24 cellular contexts compared by ENCODE assay signal in the genomic region with DNA sequence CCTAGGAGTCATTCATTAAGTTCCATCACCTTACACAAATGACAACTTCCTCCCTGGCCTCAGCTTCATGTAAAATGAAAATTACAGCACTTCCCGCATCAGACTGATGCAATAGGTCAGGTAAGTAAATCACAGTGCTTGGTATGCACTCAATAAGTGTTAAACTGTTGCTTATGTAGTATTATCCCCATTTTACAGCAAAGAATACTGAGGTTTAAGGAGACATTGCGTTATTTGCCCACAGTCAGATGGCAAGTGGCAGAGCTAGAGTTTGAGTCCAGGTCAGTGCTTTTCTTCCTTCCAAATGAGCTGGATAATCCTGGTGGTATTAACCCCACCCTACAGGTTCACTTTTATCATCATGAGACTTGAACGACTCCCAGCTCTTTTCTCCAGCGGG. TPM values are rescaled to one million over a fixed set of nuclear protein-coding genes. Genes with fewer than 3 reads are reported as not detected.
DNase-seq lines count a peak whose midpoint lies in the region; ATAC-seq, FAIRE-seq and TF ChIP-seq lines count a peak whose summit lies in the region.
"Had no signal": no experiment of that assay in that cellular context is flagged by ENCODE, and none has a peak within 500 bp of the region (broad histone marks: within the 10 kb centered on the region; RNA-seq: fewer than 3 reads in every experiment).

No MANE protein-coding gene starts in this region.

- H3K9me1 ChIP-seq in K562 (ENCODE audit: control insufficient read depth, insufficient read depth, low read length), result no peaks in the 10 kb centered on the region

- H3K27me3 ChIP-seq in BLaER1 (no peaks in the 10 kb centered on the region), DND-41 (ENCODE audit: insufficient read depth, low read length, poor library complexity) (no peaks in the 10 kb centered on the region), K562 (ENCODE audit: control insufficient read depth in 2 of 2, insufficient read depth in 2 of 2, low read length in 2 of 2) (no peaks in the 10 kb centered on the region), right atrium auricular region (no peaks in the 10 kb centered on the region), mammary epithelial cell (ENCODE audit: insufficient read depth, low read length) (peaks cover 3% of the 10 kb centered on the region)
- H3K27me3 ChIP-seq: BE2C; BLaER1 treated with 17β-estradiol and CSF1 and Interleukin-3, amounts not matched to agents 10 nM and 100 nM had no signal

- no peak overlapping the region for H3K4me3 Mint-ChIP-seq in effector memory CD8-positive, alpha-beta T cell
- H3K4me3 Mint-ChIP-seq: CD4-positive, alpha-beta T cell; CD8-positive, alpha-beta T cell had no signal

- in situ Hi-C loops in K562 (cut with MboI), result no loop called here
- in situ Hi-C loops in mammary epithelial cell (cut with MboI; ENCODE audit: low sequenced_read_pairs in 2 of 2), result no loop called here
- in situ Hi-C loops in G401 (cut with HindIII; ENCODE audit: low sequenced_read_pairs), result no loop called here

- TF ChIP-seq CTCF in DND-41 (IDR thresholded peaks at IDR 0.05; ENCODE audit: borderline replicate concordance, extremely low read depth, low read length, poor library complexity, severe bottlenecking) (no peak), K562 (IDR thresholded peaks at IDR 0.05 in 2 of 3, conservative IDR thresholded peaks at IDR 0.05 in 1 of 3; ENCODE audit: insufficient read depth in 2 of 3, low read depth in 1 of 3, low read length in 3 of 3) (no peak), right atrium auricular region (IDR thresholded peaks at IDR 0.05) (no peak), mammary epithelial cell (conservative IDR thresholded peaks at IDR 0.05 in 1 of 2, IDR thresholded peaks at IDR 0.05 in 1 of 2; ENCODE audit: extremely low read depth in 1 of 2, insufficient read depth in 1 of 2, low read depth in 1 of 2, low read length in 2 of 2) (no peak)

- H3K9me3 Mint-ChIP-seq in effector memory CD8-positive, alpha-beta T cell, result peaks cover 0 to 4% of the 10 kb centered on the region in 2 donors
- H3K9me3 Mint-ChIP-seq: CD4-positive, alpha-beta T cell; CD8-positive, alpha-beta T cell had no signal

- H3K4me1 Mint-ChIP-seq in effector memory CD8-positive, alpha-beta T cell (ENCODE audit: low read depth in 2 of 2), result no peaks in the 10 kb centered on the region

- H3K4me2 ChIP-seq in BLaER1 (0 out of 2 replicates have a peak overlapping the region, but pooled peaks have one; percentile 19), DND-41 (ENCODE audit: insufficient read depth, low read length) (no peak overlapping the region), K562 (ENCODE audit: insufficient read depth, low read length) (no peak overlapping the region), mammary epithelial cell (ENCODE audit: insufficient read depth, low read depth, low read length) (no peak overlapping the region)

- no peak for FAIRE-seq in K562 (lab: Jason Lieb, UNC)
- FAIRE-seq: D721Med, GM12891, GM19239 had no signal

- H3K36me3 Mint-ChIP-seq in effector memory CD8-positive, alpha-beta T cell (ENCODE audit: insufficient read depth), result no peaks in the 10 kb centered on the region
- H3K36me3 Mint-ChIP-seq: CD8-positive, alpha-beta T cell had no signal

- H3K27me3 Mint-ChIP-seq in effector memory CD8-positive, alpha-beta T cell, result peaks cover 20 to 39% of the 10 kb centered on the region in 2 donors

- H4K20me1 ChIP-seq in BLaER1 (no peaks in the 10 kb centered on the region), DND-41 (ENCODE audit: insufficient read depth, low read length) (no peaks in the 10 kb centered on the region), K562 (replicated peaks; ENCODE audit: control insufficient read depth, insufficient read depth, low read length) (no peaks in the 10 kb centered on the region), mammary epithelial cell (ENCODE audit: insufficient read depth, low read length) (no peaks in the 10 kb centered on the region)
- H4K20me1 ChIP-seq: BLaER1 treated with 17β-estradiol and CSF1 and Interleukin-3, amounts not matched to agents 10 nM and 100 nM had no signal

- no peak overlapping the region for H3K4me3 ChIP-seq in BLaER1
- no peak overlapping the region for H3K4me3 ChIP-seq in DND-41 (ENCODE audit: low read depth in 1 of 2, low read length in 2 of 2)
- no peak overlapping the region for H3K4me3 ChIP-seq in K562
- H3K4me3 ChIP-seq in right atrium auricular region, result no peak overlapping the region
- no peak overlapping the region for H3K4me3 ChIP-seq in mammary epithelial cell (replicated peaks in 1 of 3; ENCODE audit: insufficient read depth in 1 of 3, low read depth in 2 of 3, low read length in 3 of 3)
- H3K4me3 ChIP-seq: BLaER1 treated with 17β-estradiol and CSF1 and Interleukin-3, amounts not matched to agents 10 nM and 100 nM had no signal

- intact Hi-C loops in K562 (cut with micrococcal nuclease), result no loop called here
- intact Hi-C loops in mammary epithelial cell (cut with micrococcal nuclease), result no loop called here

- no peak for ATAC-seq in DND-41 (ENCODE audit: insufficient read depth, low read depth)
- ATAC-seq in K562, result no peak
- ATAC-seq in effector memory CD8-positive, alpha-beta T cell (replicated peaks), result no peak
- ATAC-seq: CD8-positive, alpha-beta T cell had no signal

- no peak for TF ChIP-seq RAD21 in K562 (CRISPR knock-in tag; conservative IDR thresholded peaks at IDR 0.05 in 1 of 2, IDR thresholded peaks at IDR 0.05 in 1 of 2)

- H3K79me2 ChIP-seq in DND-41 (ENCODE audit: insufficient read depth, low read length), result no peaks in the 10 kb centered on the region; the same call in 1 of the 2 replicates
- H3K79me2 ChIP-seq in K562 (ENCODE audit: control insufficient read depth, insufficient read depth, low read length), result no peaks in the 10 kb centered on the region
- H3K79me2 ChIP-seq in mammary epithelial cell (ENCODE audit: insufficient read depth, low read length), result no peaks in the 10 kb centered on the region

- H3K27ac ChIP-seq in BLaER1 (no peak overlapping the region), DND-41 (ENCODE audit: low read length) (peak overlapping the region; percentile 17), KOPT-K1 (ENCODE audit: low read depth, low read length, poor library complexity, severe bottlenecking) (peak overlapping the region; percentile 41), K562 (ENCODE audit: extremely low read depth, low read depth, low read length) (no peak overlapping the region), right atrium auricular region (no peak overlapping the region), mammary epithelial cell (ENCODE audit: insufficient read depth, low read depth, low read length) (no peak overlapping the region)
- H3K27ac ChIP-seq: BLaER1 treated with 17β-estradiol and CSF1 and Interleukin-3, amounts not matched to agents 10 nM and 100 nM; C4-2B had no signal

- POLR2A ChIA-PET in K562 (lab: Yijun Ruan, JAX), result interaction anchor here (1.8 kb wide), 1 partner anchor 11 kb away, joined by 4 read pairs; no protein-coding TSS in a partner anchor

- H3K36me3 ChIP-seq in BLaER1 (no peaks in the 10 kb centered on the region), DND-41 (ENCODE audit: insufficient read depth, low read length) (no peaks in the 10 kb centered on the region), KOPT-K1 (ENCODE audit: insufficient read depth, low read length) (no peaks in the 10 kb centered on the region), K562 (ENCODE audit: control insufficient read depth, insufficient read depth, low read length) (peaks cover 49% of the 10 kb centered on the region; the same call in 2 of the 3 replicates), right atrium auricular region (no peaks in the 10 kb centered on the region), mammary epithelial cell (ENCODE audit: insufficient read depth, low read length) (no peaks in the 10 kb centered on the region)
- H3K36me3 ChIP-seq: BE2C; BLaER1 treated with 17β-estradiol and CSF1 and Interleukin-3, amounts not matched to agents 10 nM and 100 nM had no signal

- no peak for TF ChIP-seq POLR2A in K562 (conservative IDR thresholded peaks at IDR 0.05)

- WGBS in K562 (ENCODE audit: insufficient coverage, low coverage, missing lambda C conversion rate), result 89% methylated on average over 4 of the region's 4 CpGs
- WGBS in mammary epithelial cell (ENCODE audit: low coverage, missing lambda C conversion rate), result 86% methylated on average over 4 of the region's 4 CpGs

- dilution Hi-C loops in mammary epithelial cell (cut with HindIII; ENCODE audit: low sequenced_read_pairs), result no loop called here

- H3K9ac ChIP-seq in BLaER1, result no peak overlapping the region
- H3K9ac ChIP-seq in DND-41 (ENCODE audit: low read depth, low read length), result no peak overlapping the region
- no peak overlapping the region for H3K9ac ChIP-seq in K562 (ENCODE audit: insufficient read depth in 1 of 2, low read depth in 2 of 2, low read length in 2 of 2)
- no peak overlapping the region for H3K9ac ChIP-seq in mammary epithelial cell (ENCODE audit: insufficient read depth, low read length)
- H3K9ac ChIP-seq: BLaER1 treated with 17β-estradiol and CSF1 and Interleukin-3, amounts not matched to agents 10 nM and 100 nM had no signal

- TF ChIP-seq EP300 in K562 (IDR thresholded peaks at IDR 0.05; ENCODE audit: low read length), result no peak

- CTCF ChIA-PET in K562 (lab: Yijun Ruan, JAX; ENCODE audit: low intra/inter-chr PET ratio), result interaction anchor here (1.2 kb wide), 1 partner anchor 387 kb away, joined by 3 read pairs; no protein-coding TSS in a partner anchor
- CTCF ChIA-PET in mammary epithelial cell (lab: Charles Lee; ENCODE audit: low non-redundant PET), result no interaction called here

- BruUV-seq in K562 (replicated peaks; lab: Mats Ljungman, UMichigan), result no TSS peak
- no TSS peak for BruUV-seq in mammary epithelial cell (replicated peaks; lab: Mats Ljungman, UMichigan)

- H3K4me1 ChIP-seq in BLaER1, result peaks cover 25% of the 10 kb centered on the region
- H3K4me1 ChIP-seq in DND-41 (ENCODE audit: insufficient read depth, low read length), result peaks cover 42% of the 10 kb centered on the region
- no peaks in the 10 kb centered on the region for H3K4me1 ChIP-seq in K562 (replicated peaks in 1 of 2; ENCODE audit: control insufficient read depth in 2 of 2, insufficient read depth in 2 of 2, low read length in 2 of 2)
- no peaks in the 10 kb centered on the region for H3K4me1 ChIP-seq in right atrium auricular region
- no peaks in the 10 kb centered on the region for H3K4me1 ChIP-seq in mammary epithelial cell (ENCODE audit: insufficient read depth, low read length)
- H3K4me1 ChIP-seq: BE2C had no signal

- no peak overlapping the region for H2AFZ ChIP-seq in DND-41 (ENCODE audit: low read depth, low read length)
- H2AFZ ChIP-seq in K562 (ENCODE audit: low read depth, low read length), result no peak overlapping the region
- no peak overlapping the region for H2AFZ ChIP-seq in mammary epithelial cell (ENCODE audit: low read depth, low read length)

- no peak overlapping the region for H3K27ac Mint-ChIP-seq in effector memory CD8-positive, alpha-beta T cell
- H3K27ac Mint-ChIP-seq: CD4-positive, alpha-beta T cell; CD8-positive, alpha-beta T cell had no signal

- H3K9me3 ChIP-seq in BLaER1 (no peaks in the 10 kb centered on the region), DND-41 (ENCODE audit: insufficient read depth, low read length, severe bottlenecking) (no peaks in the 10 kb centered on the region), KOPT-K1 (ENCODE audit: insufficient read depth, low read length, poor library complexity, severe bottlenecking) (no peaks in the 10 kb centered on the region), K562 (replicated peaks; ENCODE audit: control insufficient read depth, insufficient read depth, low read depth, low read length) (no peaks in the 10 kb centered on the region), right atrium auricular region (no peaks in the 10 kb centered on the region), mammary epithelial cell (replicated peaks; ENCODE audit: insufficient read depth, low read length) (no peaks in the 10 kb centered on the region)
- H3K9me3 ChIP-seq: BE2C, Caco-2 had no signal

- DNase-seq in DND-41 (no peak), K562 (ENCODE audit: extremely low read depth in 1 of 4, low spot score in 3 of 4) (no peak), right atrium auricular region (ENCODE audit: low spot score) (no peak), mammary epithelial cell (no peak), G401 (ENCODE audit: low spot score) (no peak)
- no peak for DNase-seq in effector memory CD8-positive, alpha-beta T cell
- DNase-seq: 8988T; ACHN; BE2C; Caco-2; Calu3; CD4-positive, alpha-beta T cell; CD8-positive, alpha-beta T cell; DMS79 treated with DMSO at 0.1 percent for 48 hours; EL; GF-D8 had no signal

RNA-seq across cellular contexts. Expression of a gene that starts 29.7 kb away (rescaled TPM):
- 41.5 and 41.9 TPM in 2 replicates for total RNA-seq in K562 (2011; cell fraction: chromatin; rRNA removed; ENCODE audit: low replicate concordance)
- total RNA-seq in K562 (2011; cell fraction: nucleolus; rRNA removed), result 28.6 and 32.5 TPM in 2 replicates
- 31.4 and 35.9 TPM in 2 replicates for total RNA-seq in K562 (2011; cell fraction: nucleoplasm; rRNA removed)
- total RNA-seq in K562 (2014; rRNA removed) (21.3 and 24.3 TPM in 2 replicates), K562 (2014; rRNA removed; fragmentation: Illumina TruSeq; extraction: Trizol) (18.3 and 19.7 TPM in 2 replicates), K562 (2015; rRNA removed; fragmentation: Illumina TruSeq; extraction: Trizol) (19.4 and 20.2 TPM in 2 replicates), K562 (2021) (27.1 and 29.3 TPM in 2 replicates), right atrium auricular region (10 to 100 TPM in 1 of 2 donors, 1 to 10 TPM in 1; 8.1 to 10.6 TPM), mammary epithelial cell (not detected)
- polyA plus RNA-seq in K562 (2011; rRNA removed) (19.0 and 24.9 TPM in 2 replicates), K562 (2014; fragmentation: Illumina TruSeq; extraction: Trizol) (32.8 and 33.8 TPM in 2 replicates), K562 (2014; fragmentation: Nextera tagmentation; extraction: Ambion mirVana) (1 to 10 TPM; 7.1 to 7.7 TPM), K562 (2014; rRNA removed) (19.9 and 20.0 TPM in 2 replicates), mammary epithelial cell (not detected)
- 20.1 and 41.9 TPM in 2 replicates for polyA plus RNA-seq in K562 (2011; cell fraction: cytosol; rRNA removed)
- 31.6 and 45.8 TPM in 2 replicates for polyA plus RNA-seq in K562 (2011; cell fraction: nucleus; rRNA removed)
- polyA plus RNA-seq in K562 (2012), result 30.5 and 31.1 TPM in 2 replicates
- 24.1 and 25.5 TPM in 2 replicates for polyA minus RNA-seq in K562 (2011; rRNA and poly(A)+ RNA removed)
- polyA minus RNA-seq in K562 (2011; cell fraction: cytosol; rRNA and poly(A)+ RNA removed), result 34.2 and 39.8 TPM in 2 replicates
- polyA minus RNA-seq in K562 (2011; cell fraction: nucleus; rRNA and poly(A)+ RNA removed), result 21.9 and 22.5 TPM in 2 replicates
- not detected for polyA minus RNA-seq in mammary epithelial cell
- total RNA-seq in G401 (2014; rRNA removed; shearing (Covaris generic)), result not detected in 2 replicates
- total RNA-seq: Calu3; CD4-positive, alpha-beta T cell; CD8-positive, alpha-beta T cell had no signal
- polyA plus RNA-seq: AG04450 had no signal

Comparison
In these comparisons a context has a peak if more than half of its experiments do, and no peak if none do; other contexts are left out.
1. H3K27ac ChIP-seq: peak in DND-41 (single experiment) and KOPT-K1 (single experiment); none in BLaER1 (single experiment), K562 (single experiment), right atrium auricular region (0 of 2) and mammary epithelial cell (single experiment).